30 cellular contexts compared by ENCODE assay signal in the genomic region with DNA sequence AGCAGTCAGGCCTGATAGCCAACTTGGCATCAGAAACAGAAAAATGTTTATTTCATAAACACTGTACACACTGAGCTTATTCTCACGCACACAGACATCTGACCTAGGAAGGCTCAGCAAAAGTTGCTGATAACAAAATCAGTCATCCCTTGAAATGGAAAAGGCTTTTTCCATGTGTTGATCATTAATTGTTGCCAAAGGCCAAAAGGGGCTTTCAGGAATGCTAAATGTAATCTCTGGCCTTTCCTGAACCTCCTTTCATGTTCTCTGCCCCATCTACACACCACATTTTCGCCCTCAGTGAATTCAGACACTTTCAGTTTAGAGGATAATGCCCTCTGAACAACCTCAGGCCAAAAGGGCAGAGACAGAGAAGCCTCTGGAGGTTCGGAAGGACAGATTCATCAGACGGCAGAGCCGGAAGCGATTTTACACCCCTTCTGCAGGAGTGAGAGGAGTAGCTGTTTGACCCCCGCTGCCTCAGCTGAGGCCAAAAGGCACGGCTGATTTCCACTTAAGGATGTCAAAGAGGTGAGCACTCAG. TPM values are rescaled to one million over a fixed set of nuclear protein-coding genes. Genes with fewer than 3 reads are reported as not detected.
DNase-seq lines count a peak whose midpoint lies in the region; ATAC-seq and TF ChIP-seq lines count a peak whose summit lies in the region.
"Had no signal": no experiment of that assay in that cellular context is flagged by ENCODE, and none has a peak within 500 bp of the region (broad histone marks: within the 10 kb centered on the region; RNA-seq: fewer than 3 reads in every experiment).

No MANE protein-coding gene starts in this region.

- intact Hi-C loops in PC-9 (cut with micrococcal nuclease; ENCODE audit: unreplicated experiment): no loop called here
- intact Hi-C loops in natural killer cell (cut with micrococcal nuclease): no loop called here

- H3K9me2 ChIP-seq in PC-9 (ENCODE audit: insufficient read depth): no peaks in the 10 kb centered on the region

- WGBS in mesodermal cell (ENCODE audit: insufficient coverage in 2 of 2), 2 experiments: 80 to 83% methylated on average over 7 of the region's 8 CpGs

- peak overlapping the region; percentile 2 for H2AFZ ChIP-seq in ACC112 (ENCODE audit: low read length, unreplicated experiment)
- H2AFZ ChIP-seq in PC-9: no peak overlapping the region

- DNase-seq in NCI-H226 (peak; percentile 80), fibroblast of pulmonary artery (ENCODE audit: low read depth) (peak; percentile 8), PC-9 (no peak), natural killer cell (no peak)
- DNase-seq in activated CD4-positive, alpha-beta memory T cell treated with anti-CD3 and anti-CD28 coated beads, Interleukin-2, amount 10 ng/mL, durations not matched to agents 7 days and 5 days: no peak
- DNase-seq in activated CD4-positive, alpha-beta T cell treated with anti-CD3 and anti-CD28 coated beads, Interleukin-2, amount 50 U/mL, for 4 hours: no peak
- DNase-seq: activated CD4-positive, alpha-beta T cell treated with anti-CD3 and anti-CD28 coated beads for 36 hours; activated naive CD4-positive, alpha-beta T cell treated with Interleukin-2 at 50 U/mL for 16 hours; activated T-cell treated with anti-CD3 and anti-CD28 coated beads, Interleukin-2, amount 50 U/mL, for 72 hours; adrenal gland; Calu3; colonic mucosa; esophagus squamous epithelium; H7; heart right ventricle; left lung; NCI-H1092 treated with DMSO at 0.1 percent for 48 hours; NCI-H187 treated with DMSO at 0.1 percent for 48 hours; NCI-H526 treated with DMSO at 0.1 percent for 48 hours; posterior cingulate gyrus; RPMI8226 had no signal

- peaks cover 5% of the 10 kb centered on the region for H3K36me3 Mint-ChIP-seq in activated CD4-positive, alpha-beta memory T cell treated with anti-CD3 and anti-CD28 coated beads, Interleukin-2, amount 10 ng/mL, durations not matched to agents 7 days and 5 days (ENCODE audit: low read depth)
- H3K36me3 Mint-ChIP-seq in natural killer cell: peaks cover 25% of the 10 kb centered on the region

- H4K20me1 ChIP-seq in PC-9 (ENCODE audit: insufficient read depth): no peaks in the 10 kb centered on the region

- no peaks in the 10 kb centered on the region for H3F3A ChIP-seq in PC-9 (ENCODE audit: insufficient read depth, low read depth)

- no peaks in the 10 kb centered on the region for H3K4me1 ChIP-seq in ACC112 (ENCODE audit: control insufficient read depth, insufficient read depth, low read length, unreplicated experiment)
- H3K4me1 ChIP-seq in mesodermal cell (ENCODE audit: control insufficient read depth, insufficient read depth, low read length, poor library complexity, severe bottlenecking): peaks cover 9% of the 10 kb centered on the region
- no peaks in the 10 kb centered on the region for H3K4me1 ChIP-seq in PC-9 (replicated peaks; ENCODE audit: insufficient read depth)
- H3K4me1 ChIP-seq: A549, adrenal gland, breast epithelium, colonic mucosa, esophagus squamous epithelium, heart right ventricle, left lung had no signal

- H3K27me3 ChIP-seq in ACC112 (ENCODE audit: insufficient read depth, low read length) (no peaks in the 10 kb centered on the region), PC-9 (ENCODE audit: insufficient read depth, low read depth) (peaks cover 11% of the 10 kb centered on the region)
- H3K27me3 ChIP-seq: adrenal gland, breast epithelium, colonic mucosa, heart right ventricle, left lung had no signal

- CTCF ChIA-PET in PC-9 (lab: Charles Lee): no interaction called here
- CTCF ChIA-PET in activated CD4-positive, alpha-beta memory T cell treated with anti-CD3 and anti-CD28 coated beads, Interleukin-2, amount 10 ng/mL, durations not matched to agents 7 days and 5 days (lab: Charles Lee): no interaction called here

- no peaks in the 10 kb centered on the region for H3K36me3 ChIP-seq in ACC112 (ENCODE audit: insufficient read depth, low read length)
- no peaks in the 10 kb centered on the region for H3K36me3 ChIP-seq in mesodermal cell (ENCODE audit: control insufficient read depth, insufficient read depth, low read length)
- H3K36me3 ChIP-seq in PC-9 (ENCODE audit: low read depth): no peaks in the 10 kb centered on the region
- H3K36me3 ChIP-seq: adrenal gland, breast epithelium, colonic mucosa, esophagus squamous epithelium, heart right ventricle, left lung had no signal

- H3K4me3 ChIP-seq in ACC112 (ENCODE audit: low read depth, low read length) (no peak overlapping the region), fibroblast of pulmonary artery (replicated peaks; ENCODE audit: low read depth, low read length) (no peak overlapping the region), mesodermal cell (ENCODE audit: extremely low read depth, insufficient read depth, low read length, poor library complexity, severe bottlenecking) (no peak overlapping the region), PC-9 (no peak overlapping the region)
- H3K4me3 ChIP-seq: A549, adrenal gland, breast epithelium, colonic mucosa, esophagus squamous epithelium, heart right ventricle, left lung, SK-N-MC had no signal

- H3K79me2 ChIP-seq in ACC112 (ENCODE audit: control insufficient read depth, insufficient read depth, low read length, unreplicated experiment) (no peaks in the 10 kb centered on the region), PC-9 (ENCODE audit: low read depth) (no peaks in the 10 kb centered on the region)

- H3K27ac ChIP-seq in ACC112 (ENCODE audit: low read depth, low read length) (no peak overlapping the region), mesodermal cell (ENCODE audit: low read depth, low read length, severe bottlenecking) (peak overlapping the region; percentile 57), PC-9 (no peak overlapping the region)
- H3K27ac ChIP-seq: A549, breast epithelium, colonic mucosa, esophagus squamous epithelium, heart right ventricle, HL-60, left lung, SK-N-MC had no signal

- BruUV-seq in PC-9 (replicated peaks; lab: Mats Ljungman, UMichigan): no TSS peak

- H3K9me3 ChIP-seq in mesodermal cell (ENCODE audit: control insufficient read depth, low read length): no peaks in the 10 kb centered on the region
- no peaks in the 10 kb centered on the region for H3K9me3 ChIP-seq in PC-9 (ENCODE audit: insufficient read depth, low read depth)
- H3K9me3 ChIP-seq: A549, adrenal gland, breast epithelium, colonic mucosa, esophagus squamous epithelium, left lung had no signal

- ATAC-seq in natural killer cell: no peak
- ATAC-seq: A549; activated CD4-positive, alpha-beta T cell treated with anti-CD3 and anti-CD28 coated beads for 36 hours; activated T-cell treated with anti-CD3 and anti-CD28 coated beads, Interleukin-2, amount 50 U/mL, for 72 hours; left lung had no signal

- TF ChIP-seq CTCF in fibroblast of pulmonary artery (IDR thresholded peaks at IDR 0.05; ENCODE audit: low read length, missing control alignments) (no peak), PC-9 (conservative IDR thresholded peaks at IDR 0.05) (no peak), natural killer cell (IDR thresholded peaks at IDR 0.05) (no peak)

- POLR2A ChIA-PET in PC-9 (lab: Charles Lee; ENCODE audit: unreplicated experiment): no interaction called here
- POLR2A ChIA-PET in activated CD4-positive, alpha-beta memory T cell treated with anti-CD3 and anti-CD28 coated beads, Interleukin-2, amount 10 ng/mL, durations not matched to agents 7 days and 5 days (lab: Charles Lee): interaction anchor here (1.6 kb wide), 1 partner anchor 14 kb away, joined by 4 read pairs; the partner anchor contains the start of gene RTP4

- H3K27me3 Mint-ChIP-seq in activated CD4-positive, alpha-beta memory T cell treated with anti-CD3 and anti-CD28 coated beads, Interleukin-2, amount 10 ng/mL, durations not matched to agents 7 days and 5 days: peaks cover 15% of the 10 kb centered on the region
- H3K27me3 Mint-ChIP-seq in natural killer cell (ENCODE audit: low read depth in 2 of 2): peaks cover 0 to 3% of the 10 kb centered on the region in 2 donors

- no peak overlapping the region for H3K4me2 ChIP-seq in PC-9
- H3K4me2 ChIP-seq: A549 had no signal

- H3K9me3 Mint-ChIP-seq in activated CD4-positive, alpha-beta memory T cell treated with anti-CD3 and anti-CD28 coated beads, Interleukin-2, amount 10 ng/mL, durations not matched to agents 7 days and 5 days: peaks cover 9% of the 10 kb centered on the region
- peaks cover 3 to 9% of the 10 kb centered on the region in 2 donors for H3K9me3 Mint-ChIP-seq in natural killer cell

- H3K4me1 Mint-ChIP-seq in activated CD4-positive, alpha-beta memory T cell treated with anti-CD3 and anti-CD28 coated beads, Interleukin-2, amount 10 ng/mL, durations not matched to agents 7 days and 5 days: peaks cover 2% of the 10 kb centered on the region
- peaks cover 8 to 9% of the 10 kb centered on the region in 2 donors for H3K4me1 Mint-ChIP-seq in natural killer cell
- H3K4me1 Mint-ChIP-seq: activated CD4-positive, alpha-beta T cell treated with anti-CD3 and anti-CD28 coated beads for 36 hours; B cell; nephron had no signal

- no peak overlapping the region for H3K27ac Mint-ChIP-seq in activated CD4-positive, alpha-beta memory T cell treated with anti-CD3 and anti-CD28 coated beads, Interleukin-2, amount 10 ng/mL, durations not matched to agents 7 days and 5 days
- H3K27ac Mint-ChIP-seq in natural killer cell: no peak overlapping the region
- H3K27ac Mint-ChIP-seq: activated CD4-positive, alpha-beta T cell treated with anti-CD3 and anti-CD28 coated beads for 36 hours; activated T-cell treated with anti-CD3 and anti-CD28 coated beads, Interleukin-2, amount 50 U/mL, for 72 hours; B cell; T-helper 1 cell treated with Interleukin-12 subunit alpha and Interleukin-12 subunit beta and Interleukin-4 antibody, amounts not matched to agents 30 μg/mL and 1 μg/mL, for 36 hours had no signal

- H3K4me3 Mint-ChIP-seq in activated CD4-positive, alpha-beta memory T cell treated with anti-CD3 and anti-CD28 coated beads, Interleukin-2, amount 10 ng/mL, durations not matched to agents 7 days and 5 days: no peak overlapping the region
- no peak overlapping the region for H3K4me3 Mint-ChIP-seq in natural killer cell
- H3K4me3 Mint-ChIP-seq: activated CD4-positive, alpha-beta T cell treated with anti-CD3 and anti-CD28 coated beads for 36 hours; activated T-cell treated with anti-CD3 and anti-CD28 coated beads, Interleukin-2, amount 50 U/mL, for 72 hours; B cell; nephron; T-helper 1 cell treated with Interleukin-12 subunit alpha and Interleukin-12 subunit beta and Interleukin-4 antibody, amounts not matched to agents 30 μg/mL and 1 μg/mL, for 36 hours had no signal

RNA-seq across cellular contexts. Expression of gene RTP4, which starts 14.5 kb away (rescaled TPM):
- not detected for polyA plus RNA-seq in mesodermal cell (2013, experiment 1 of 2)
- polyA plus RNA-seq in mesodermal cell (2013, experiment 2 of 2): not detected
- 0.90 and 3.2 TPM in 2 replicates for total RNA-seq in PC-9 (2021)
- 10 to 100 TPM; 23.2 to 24.1 TPM for total RNA-seq in activated CD4-positive, alpha-beta memory T cell treated with anti-CD3 and anti-CD28 coated beads, Interleukin-2, amount 10 ng/mL, durations not matched to agents 7 days and 5 days
- 1 to 10 TPM; 4.2 to 8.0 (median 4.4) TPM for total RNA-seq in natural killer cell
- total RNA-seq: H7 had no signal
- polyA plus RNA-seq: A549 had no signal

Comparison
In these comparisons a context has a peak if more than half of its experiments do, and no peak if none do; other contexts are left out.
1. DNase-seq: peak in NCI-H226 (single experiment) and fibroblast of pulmonary artery (single experiment); none in PC-9 (0 of 2), activated CD4-positive, alpha-beta memory T cell treated with anti-CD3 and anti-CD28 coated beads, Interleukin-2, amount 10 ng/mL, durations not matched to agents 7 days and 5 days (single experiment), activated CD4-positive, alpha-beta T cell treated with anti-CD3 and anti-CD28 coated beads, Interleukin-2, amount 50 U/mL, for 4 hours (0 of 2) and natural killer cell (single experiment).